In the genomic region with DNA sequence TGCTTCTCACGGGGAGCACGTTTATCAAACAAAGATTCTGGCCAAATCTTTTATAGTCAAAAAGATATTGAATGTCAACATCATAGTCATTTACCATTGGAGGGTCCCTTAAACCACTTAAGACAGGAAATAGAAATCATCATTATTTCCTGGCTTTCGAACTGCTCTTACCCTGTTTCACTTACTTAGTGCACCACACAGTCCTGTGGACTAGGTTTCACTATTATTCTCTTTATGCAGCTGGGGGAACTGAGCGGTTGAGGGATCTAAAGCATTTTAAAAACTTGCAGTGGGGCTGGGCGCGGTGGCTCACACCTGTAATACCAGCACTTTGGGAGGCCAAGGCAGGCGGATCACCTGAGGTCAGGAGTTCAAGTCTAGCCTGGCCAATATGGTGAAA, we compare ENCODE assay signal across 24 cellular contexts.
"Had no signal": no experiment of that assay in that cellular context is flagged by ENCODE, and none has a peak within 500 bp of the region (broad histone marks: within the 10 kb centered on the region; RNA-seq: fewer than 3 reads in every experiment).

No MANE protein-coding gene starts in this region.

- H3K4me3 Mint-ChIP-seq: dendritic cell treated with granulocyte-macrophage colony-stimulating factor and Interleukin-4, amounts not matched to agents 40 ng/mL and 50 ng/mL, for 4 days; endodermal cell; memory B cell; natural killer cell; stimulated activated memory B cell treated with anti-CD40 and anti-IgM and Interleukin-4, amounts not matched to agents 10 μg/mL and 1 μg/mL and 100 μg/mL, for 72 hours had no signal

- H3K9me3 ChIP-seq: gastrocnemius medialis, ovary, psoas muscle, sigmoid colon, stomach, thyroid gland, vagina had no signal

- H3K27me3 ChIP-seq: gastrocnemius medialis, ovary, sigmoid colon, stomach, thyroid gland, vagina had no signal

- H3K4me1 Mint-ChIP-seq: memory B cell; natural killer cell; stimulated activated memory B cell treated with anti-CD40 and anti-IgM and Interleukin-4, amounts not matched to agents 10 μg/mL and 1 μg/mL and 100 μg/mL, for 72 hours had no signal

- H3K4me3 ChIP-seq: gastrocnemius medialis, lung, ovary, psoas muscle, sigmoid colon, stomach, thyroid gland, vagina had no signal

- DNase-seq: effector CD8-positive, alpha-beta T cell; endodermal cell; foreskin fibroblast; gastrocnemius medialis; head of caudate nucleus; kidney; natural killer cell; occipital lobe; ovary; posterior cingulate gyrus; psoas muscle; right cardiac atrium; sigmoid colon; stimulated activated CD4-positive, alpha-beta T cell treated with anti-CD3 and anti-CD28 coated beads, Interleukin-2, amount 100 ng/mL, for 24 hours; stimulated activated CD4-positive, alpha-beta T cell treated with anti-CD3 and anti-CD28 coated beads, Interleukin-4, amount 100 ng/mL, for 24 hours; stomach; thyroid gland had no signal

- H3K9me3 Mint-ChIP-seq: dendritic cell treated with granulocyte-macrophage colony-stimulating factor and Interleukin-4, amounts not matched to agents 40 ng/mL and 50 ng/mL, for 4 days; endodermal cell; memory B cell; natural killer cell; stimulated activated memory B cell treated with anti-CD40 and anti-IgM and Interleukin-4, amounts not matched to agents 10 μg/mL and 1 μg/mL and 100 μg/mL, for 72 hours had no signal

- H3K4me1 ChIP-seq: gastrocnemius medialis, psoas muscle, sigmoid colon, stomach, thyroid gland had no signal

- H3K27ac ChIP-seq: epithelial cell of prostate, gastrocnemius medialis, ovary, psoas muscle, sigmoid colon, stomach, thyroid gland, vagina had no signal

- ATAC-seq: gastrocnemius medialis; left lobe of liver; natural killer cell; right cardiac atrium; stimulated activated memory B cell treated with anti-CD40 and anti-IgM and Interleukin-4, amounts not matched to agents 10 μg/mL and 1 μg/mL and 100 μg/mL, for 72 hours had no signal

- H3K27ac Mint-ChIP-seq: dendritic cell treated with granulocyte-macrophage colony-stimulating factor and Interleukin-4, amounts not matched to agents 40 ng/mL and 50 ng/mL, for 4 days; endodermal cell; memory B cell; natural killer cell; stimulated activated memory B cell treated with anti-CD40 and anti-IgM and Interleukin-4, amounts not matched to agents 10 μg/mL and 1 μg/mL and 100 μg/mL, for 72 hours had no signal

- H3K36me3 ChIP-seq: gastrocnemius medialis, ovary, sigmoid colon, stomach, thyroid gland, vagina had no signal

- H3K36me3 Mint-ChIP-seq: memory B cell; natural killer cell; stimulated activated memory B cell treated with anti-CD40 and anti-IgM and Interleukin-4, amounts not matched to agents 10 μg/mL and 1 μg/mL and 100 μg/mL, for 72 hours had no signal
